In genomic region chr2:235762832-235763598, GRCh38 we compare ENCODE assay signal across 28 cellular contexts.
DNase-seq lines count a peak whose midpoint lies in the region; ATAC-seq, FAIRE-seq and TF ChIP-seq lines count a peak whose summit lies in the region.
"Had no signal": no experiment of that assay in that cellular context is flagged by ENCODE, and none has a peak within 500 bp of the region (broad histone marks: within the 10 kb centered on the region; RNA-seq: fewer than 3 reads in every experiment).

No MANE protein-coding gene starts in this region.

- CTCF ChIA-PET in HepG2 (lab: Yijun Ruan, JAX; ENCODE audit: low intra/inter-chr PET ratio, low total read pairs): no interaction called here

- no peaks in the 10 kb centered on the region for H3K79me2 ChIP-seq in HepG2 (ENCODE audit: insufficient read depth, low read length)

- ATAC-seq in HepG2: peak; percentile 29
- no peak for ATAC-seq in right lobe of liver
- no peak for ATAC-seq in HG03378 (IDR thresholded peaks at IDR 0.05; ENCODE audit: unreplicated experiment)
- ATAC-seq: naive thymus-derived CD8-positive, alpha-beta T cell; Panc1 had no signal

- POLR2A ChIA-PET in HepG2 (lab: Yijun Ruan, JAX): no interaction called here

- H3K4me3 ChIP-seq in HepG2 (replicated peaks in 1 of 3; ENCODE audit: insufficient read depth in 1 of 3, low read depth in 2 of 3, low read length in 3 of 3): no peak overlapping the region
- no peak overlapping the region for H3K4me3 ChIP-seq in right lobe of liver
- H3K4me3 ChIP-seq: BLaER1 treated with 17β-estradiol and CSF1 and Interleukin-3, amounts not matched to agents 10 nM and 100 nM; ovary; smooth muscle cell; tibial artery had no signal

- DNase-seq in HepG2 (ENCODE audit: low spot score) (peak; percentile 47), right lobe of liver (no peak), glutamatergic neuron (no peak), NCI-H226 (no peak), anterior cingulate cortex (lab: John Stamatoyannopoulos, UW) (no peak)
- no peak for DNase-seq in activated CD4-positive, CD25-positive, alpha-beta regulatory T cell treated with anti-CD3 and anti-CD28 coated beads, Interleukin-2, amount 50 U/mL, for 72 hours
- DNase-seq: activated CD4-positive, alpha-beta T cell treated with anti-CD3 and anti-CD28 coated beads, Interleukin-2, amount 10 ng/mL, durations not matched to agents 24 days and 14 days; activated gamma-delta T cell treated with Interleukin-2 at 50 U/mL for 16 hours; activated T-cell treated with anti-CD3 and anti-CD28 coated beads, Interleukin-2, amount 50 U/mL, for 24 hours; kidney; midbrain; naive thymus-derived CD8-positive, alpha-beta T cell; NCI-H1417 treated with DMSO at 0.1 percent for 48 hours; NCI-H510A treated with DMSO at 0.1 percent for 48 hours; NK-92 treated with Interleukin-12 subunit alpha and Interleukin-12 subunit beta, amount 100 ng/mL, for 24 hours; ovary; retina; SIG-M5; stimulated activated CD4-positive, alpha-beta T cell treated with anti-CD3 and anti-CD28 coated beads, Interleukin-1b, Interleukin-23, amount 100 ng/mL, for 48 hours; T-helper 9 cell; WERI-Rb-1 had no signal

- WGBS in HepG2 (ENCODE audit: low lambda C conversion rate): 67% methylated on average over 20 of the region's 20 CpGs
- 70% methylated on average over 20 of the region's 20 CpGs for WGBS in right lobe of liver (ENCODE audit: insufficient coverage, low coverage, low lambda C conversion rate, missing lambda C conversion rate)

- no peak for FAIRE-seq in HepG2 (lab: Jason Lieb, UNC)
- FAIRE-seq: GM18507, kidney had no signal

- TF ChIP-seq RAD21 in HepG2 (CRISPR knock-in tag; IDR thresholded peaks at IDR 0.05): no peak

- H3K27me3 Mint-ChIP-seq in glutamatergic neuron (ENCODE audit: unreplicated experiment): peaks cover 4% of the 10 kb centered on the region

- H3K4me3 Mint-ChIP-seq in glutamatergic neuron (ENCODE audit: unreplicated experiment): no peak overlapping the region
- H3K4me3 Mint-ChIP-seq: activated CD4-positive, alpha-beta T cell treated with anti-CD3 and anti-CD28 coated beads, Interleukin-2, amount 10 ng/mL, durations not matched to agents 24 days and 14 days; activated T-cell treated with anti-CD3 and anti-CD28 coated beads, Interleukin-2, amount 50 U/mL, for 24 hours; naive thymus-derived CD8-positive, alpha-beta T cell had no signal

- H3K9me3 Mint-ChIP-seq in glutamatergic neuron (ENCODE audit: unreplicated experiment): peaks cover 4% of the 10 kb centered on the region
- H3K9me3 Mint-ChIP-seq: activated CD4-positive, alpha-beta T cell treated with anti-CD3 and anti-CD28 coated beads, Interleukin-2, amount 10 ng/mL, durations not matched to agents 24 days and 14 days; activated T-cell treated with anti-CD3 and anti-CD28 coated beads, Interleukin-2, amount 50 U/mL, for 24 hours; naive thymus-derived CD8-positive, alpha-beta T cell had no signal

- TF ChIP-seq EP300 in HepG2 (IDR thresholded peaks at IDR 0.05; ENCODE audit: low read depth in 2 of 2, low read length in 2 of 2) (peak in 1 of 2 experiments; percentile 21; a peak in 1 of 4 replicates), HepG2 (CRISPR knock-in tag; IDR thresholded peaks at IDR 0.05; ENCODE audit: borderline replicate concordance) (no peak)

- peaks cover 18% of the 10 kb centered on the region for H3K4me1 ChIP-seq in HepG2 (ENCODE audit: insufficient read depth, low read length)
- no peaks in the 10 kb centered on the region for H3K4me1 ChIP-seq in right lobe of liver
- H3K4me1 ChIP-seq: BLaER1 treated with 17β-estradiol and CSF1 and Interleukin-3, amounts not matched to agents 10 nM and 100 nM had no signal

- peak overlapping the region; percentile 4; the same call in 1 of the 2 replicates for H3K4me2 ChIP-seq in HepG2 (ENCODE audit: low read depth, low read length)
- H3K4me2 ChIP-seq: BLaER1 treated with 17β-estradiol and CSF1 and Interleukin-3, amounts not matched to agents 10 nM and 100 nM; smooth muscle cell had no signal

- H3K27ac ChIP-seq in HepG2 (ENCODE audit: extremely low read length, insufficient read depth, low read length): peak overlapping the region; percentile 2
- H3K27ac ChIP-seq in right lobe of liver: no peak overlapping the region
- peak overlapping the region; percentile 64 for H3K27ac ChIP-seq in VCaP
- H3K27ac ChIP-seq: BLaER1 treated with 17β-estradiol and CSF1 and Interleukin-3, amounts not matched to agents 10 nM and 100 nM; ovary; tibial artery; WERI-Rb-1 had no signal

- no peaks in the 10 kb centered on the region for H3K36me3 Mint-ChIP-seq in glutamatergic neuron (ENCODE audit: unreplicated experiment)
- H3K36me3 Mint-ChIP-seq: naive thymus-derived CD8-positive, alpha-beta T cell had no signal

- intact Hi-C loops in HepG2 (cut with micrococcal nuclease; ENCODE audit: unreplicated experiment) (no loop called here), right lobe of liver (cut with DNase I) (no loop called here)

- H3K36me3 ChIP-seq in HepG2 (replicated peaks in 1 of 2; ENCODE audit: control insufficient read depth in 1 of 2, insufficient read depth in 2 of 2, low read length in 2 of 2) (peaks cover 8 to 14% of the 10 kb centered on the region in 2 experiments), right lobe of liver (no peaks in the 10 kb centered on the region)
- H3K36me3 ChIP-seq: ovary, WERI-Rb-1 had no signal

- H4K20me1 ChIP-seq in HepG2 (ENCODE audit: insufficient read depth, low read length): no peaks in the 10 kb centered on the region; the same call in 1 of the 2 replicates
- H4K20me1 ChIP-seq: BLaER1 treated with 17β-estradiol and CSF1 and Interleukin-3, amounts not matched to agents 10 nM and 100 nM had no signal

- no peak overlapping the region for H3K9ac ChIP-seq in HepG2 (ENCODE audit: insufficient read depth, low read depth, low read length)
- H3K9ac ChIP-seq: BLaER1 treated with 17β-estradiol and CSF1 and Interleukin-3, amounts not matched to agents 10 nM and 100 nM had no signal

- peak; percentile 24; the same call in 1 of the 2 replicates for TF ChIP-seq CTCF in HepG2 (CRISPR knock-in tag; IDR thresholded peaks at IDR 0.05)
- no peak for TF ChIP-seq CTCF in right lobe of liver (IDR thresholded peaks at IDR 0.05)
- TF ChIP-seq CTCF in VCaP (conservative IDR thresholded peaks at IDR 0.05): peak; percentile 33; the same call in 1 of the 2 replicates
- TF ChIP-seq CTCF in glutamatergic neuron (IDR thresholded peaks at IDR 0.05; ENCODE audit: partially characterized antibody, unreplicated experiment): no peak

- no peak for TF ChIP-seq POLR2A in HepG2 (IDR thresholded peaks at IDR 0.05; ENCODE audit: insufficient read depth in 1 of 2, low read depth in 2 of 2, low read length in 2 of 2)
- TF ChIP-seq POLR2A in right lobe of liver (IDR thresholded peaks at IDR 0.05): no peak

- no TSS peak for BruUV-seq in HepG2 (replicated peaks; lab: Mats Ljungman, UMichigan)

- H3K9me3 ChIP-seq in HepG2 (ENCODE audit: low read length) (no peaks in the 10 kb centered on the region), right lobe of liver (no peaks in the 10 kb centered on the region)
- H3K9me3 ChIP-seq: BLaER1 treated with 17β-estradiol and CSF1 and Interleukin-3, amounts not matched to agents 10 nM and 100 nM; ovary; tibial artery had no signal

- no peak overlapping the region for H2AFZ ChIP-seq in HepG2 (ENCODE audit: low read length)

- H3K27me3 ChIP-seq in HepG2 (ENCODE audit: control insufficient read depth in 1 of 2, insufficient read depth in 2 of 2, low read length in 2 of 2) (no peaks in the 10 kb centered on the region), right lobe of liver (no peaks in the 10 kb centered on the region)
- H3K27me3 ChIP-seq: BLaER1 treated with 17β-estradiol and CSF1 and Interleukin-3, amounts not matched to agents 10 nM and 100 nM; ovary; tibial artery had no signal

- peak overlapping the region; percentile 74 for H3K27ac Mint-ChIP-seq in glutamatergic neuron (ENCODE audit: unreplicated experiment)
- H3K27ac Mint-ChIP-seq: activated CD4-positive, alpha-beta T cell treated with anti-CD3 and anti-CD28 coated beads, Interleukin-2, amount 10 ng/mL, durations not matched to agents 24 days and 14 days; activated T-cell treated with anti-CD3 and anti-CD28 coated beads, Interleukin-2, amount 50 U/mL, for 24 hours had no signal

- in situ Hi-C loops in HepG2 (cut with HindIII; ENCODE audit: extremely low pct_ligation_motif_present, low pct_unique_long_range_greater_than_20kb): no loop called here

- H3K4me1 Mint-ChIP-seq in glutamatergic neuron (ENCODE audit: low read depth, unreplicated experiment): peaks cover 20% of the 10 kb centered on the region
- H3K4me1 Mint-ChIP-seq: activated CD4-positive, alpha-beta T cell treated with anti-CD3 and anti-CD28 coated beads, Interleukin-2, amount 10 ng/mL, durations not matched to agents 24 days and 14 days had no signal

TF ChIP-seq in HepG2, 621 proteins besides CTCF, POLR2A, EP300 and RAD21 (continues in another document):
- TF ChIP-seq LBX2 (CRISPR knock-in tag; IDR thresholded peaks at IDR 0.05; ENCODE audit: borderline replicate concordance) (no peak), STAG1 (CRISPR knock-in tag; IDR thresholded peaks at IDR 0.05) (no peak), FOXA1 (IDR thresholded peaks at IDR 0.05) (no peak), FOXA1 (CRISPR knock-in tag; IDR thresholded peaks at IDR 0.05) (no peak), LCORL (IDR thresholded peaks at IDR 0.05) (peak; percentile 50; the same call in 1 of the 2 replicates), LCORL (CRISPR knock-in tag; IDR thresholded peaks at IDR 0.05) (no peak), FIP1L1 (IDR thresholded peaks at IDR 0.05; ENCODE audit: borderline replicate concordance, insufficient read depth, low read depth, low read length) (no peak)

Comparison
In these comparisons a context has a peak if more than half of its experiments do, and no peak if none do; other contexts are left out.
1. H3K27ac ChIP-seq: peak in HepG2 (single experiment) and VCaP (single experiment); none in right lobe of liver (0 of 3).
2. CTCF ChIP-seq: peak in HepG2 (single experiment) and VCaP (single experiment); none in right lobe of liver (0 of 4) and glutamatergic neuron (single experiment).